In genomic region chr9:5953743-5954707, GRCh38 we compare ENCODE assay signal across 12 cellular contexts.
DNase-seq lines count a peak whose midpoint lies in the region; TF ChIP-seq lines count a peak whose summit lies in the region.
"Had no signal": no experiment of that assay in that cellular context is flagged by ENCODE, and none has a peak within 500 bp of the region (broad histone marks: within the 10 kb centered on the region; RNA-seq: fewer than 3 reads in every experiment).

No MANE protein-coding gene starts in this region.

- DNase-seq in NCI-H748 (lab: John Stamatoyannopoulos, UW; ENCODE audit: unreplicated experiment) (peak; percentile 4), NCI-H748 treated with DMSO at 0.1 percent for 48 hours (lab: John Stamatoyannopoulos, UW) (no peak), NCI-H774 (lab: John Stamatoyannopoulos, UW) (peak; percentile 37), epithelial cell of proximal tubule (ENCODE audit: low read depth) (peak; percentile 68), renal cortical epithelial cell (ENCODE audit: low read depth) (peak; percentile 87), RKO (ENCODE audit: low spot score) (no peak), GOT3 (lab: John Stamatoyannopoulos, UW) (no peak), DMS79 (lab: John Stamatoyannopoulos, UW) (no peak)
- DNase-seq: activated naive CD8-positive, alpha-beta T cell treated with anti-CD3 and anti-CD28 coated beads, Interleukin-2, amount 10 ng/mL, durations not matched to agents 7 days and 5 days; CD4-positive, alpha-beta memory T cell; NCI-H2107 had no signal

- H3K4me3 ChIP-seq in epithelial cell of proximal tubule (ENCODE audit: low read depth, low read length): peak overlapping the region; percentile 3
- H3K4me3 ChIP-seq: esophagus muscularis mucosa had no signal

- TF ChIP-seq CTCF in epithelial cell of proximal tubule (conservative IDR thresholded peaks at IDR 0.05; ENCODE audit: low read depth, low read length): no peak

Comparison
In these comparisons a context has a peak if more than half of its experiments do, and no peak if none do; other contexts are left out.
1. DNase-seq: peak in NCI-H748 (single experiment), NCI-H774 (single experiment), epithelial cell of proximal tubule (single experiment) and renal cortical epithelial cell (single experiment); none in NCI-H748 treated with DMSO at 0.1 percent for 48 hours (single experiment), RKO (single experiment), GOT3 (single experiment) and DMS79 (single experiment).